11 cellular contexts compared by ENCODE assay signal in the genomic region with DNA sequence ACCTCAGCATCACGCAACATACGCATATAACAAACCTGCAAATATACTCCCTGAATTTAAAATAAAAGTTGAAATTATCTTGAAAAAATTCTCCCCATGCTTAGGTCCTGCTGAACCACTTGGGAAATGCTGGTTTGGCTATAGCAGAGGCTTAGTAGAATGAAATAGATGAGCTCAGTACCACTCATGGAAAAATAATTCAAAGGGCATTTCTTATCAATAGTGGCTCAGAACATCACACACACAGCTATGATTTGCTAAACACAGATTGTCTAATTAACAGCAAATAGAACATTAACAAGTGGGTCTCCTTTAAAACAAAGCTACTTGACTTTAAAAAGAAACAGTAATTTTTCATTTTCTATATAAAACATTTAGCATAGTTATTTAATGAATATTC. TPM values are rescaled to one million over a fixed set of nuclear protein-coding genes. Genes with fewer than 3 reads are reported as not detected.
"Had no signal": no experiment of that assay in that cellular context is flagged by ENCODE, and none has a peak within 500 bp of the region (broad histone marks: within the 10 kb centered on the region; RNA-seq: fewer than 3 reads in every experiment).

No MANE protein-coding gene starts in this region.

- ATAC-seq: GM23338, HCT116 had no signal

- FAIRE-seq: H1, H54 had no signal

- H2AFZ ChIP-seq: GM23248, GM23338 had no signal

- H3K4me2 ChIP-seq: GM23338 had no signal

- DNase-seq: GM23248, GOT3, H7, H9, HCEC 1CT, HFFc6 had no signal

- H3K27ac ChIP-seq: GM23248 had no signal

- H3K9me3 ChIP-seq: HAP-1 had no signal

- H3K4me3 Mint-ChIP-seq: GM23338, H9, HFFc6 had no signal

- H3K9ac ChIP-seq: GM23248 had no signal

- H3K27ac Mint-ChIP-seq: GM23338, H9, HFFc6 had no signal

- H3K36me3 ChIP-seq: HAP-1 had no signal

- H3K9me3 Mint-ChIP-seq: GM23338, H9, HFFc6 had no signal

- H3K4me1 ChIP-seq: HAP-1 had no signal

- H3K4me3 ChIP-seq: GM23248, GM23338, HAP-1 had no signal

RNA-seq across cellular contexts. Expression of gene ELMOD1, which starts 21.5 kb away (rescaled TPM):
- total RNA-seq: GM23248 had no signal
